ENCODE assay signal across 1 cellular context in the genomic region with DNA sequence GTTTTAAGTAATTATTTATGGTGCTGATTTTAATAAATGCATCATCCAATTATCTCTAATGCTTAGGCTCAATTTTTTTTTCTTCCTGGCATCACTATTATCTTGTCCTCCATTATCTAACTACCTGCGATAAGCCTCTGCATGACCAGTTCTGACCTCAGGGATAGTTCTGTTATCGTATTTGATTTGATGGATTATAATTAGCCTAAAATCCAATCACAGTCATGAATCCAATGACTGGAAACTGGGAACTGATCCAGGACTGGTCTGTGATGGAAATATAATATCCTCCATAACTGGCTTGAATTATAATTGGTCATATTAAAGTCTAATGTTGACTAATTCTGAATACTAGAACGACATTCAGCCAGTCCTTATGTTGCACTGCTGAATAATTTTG.
A peak's percentile ranks its signal among the peaks of the same experiment; 100 is the strongest.
TF ChIP-seq lines count a peak whose summit lies in the region.

No MANE protein-coding gene starts in this region.

TF ChIP-seq in SK-N-SH, 30 proteins besides CTCF, POLR2A, EP300 and RAD21 (continued from another document):
- TF ChIP-seq, protein P1, sequence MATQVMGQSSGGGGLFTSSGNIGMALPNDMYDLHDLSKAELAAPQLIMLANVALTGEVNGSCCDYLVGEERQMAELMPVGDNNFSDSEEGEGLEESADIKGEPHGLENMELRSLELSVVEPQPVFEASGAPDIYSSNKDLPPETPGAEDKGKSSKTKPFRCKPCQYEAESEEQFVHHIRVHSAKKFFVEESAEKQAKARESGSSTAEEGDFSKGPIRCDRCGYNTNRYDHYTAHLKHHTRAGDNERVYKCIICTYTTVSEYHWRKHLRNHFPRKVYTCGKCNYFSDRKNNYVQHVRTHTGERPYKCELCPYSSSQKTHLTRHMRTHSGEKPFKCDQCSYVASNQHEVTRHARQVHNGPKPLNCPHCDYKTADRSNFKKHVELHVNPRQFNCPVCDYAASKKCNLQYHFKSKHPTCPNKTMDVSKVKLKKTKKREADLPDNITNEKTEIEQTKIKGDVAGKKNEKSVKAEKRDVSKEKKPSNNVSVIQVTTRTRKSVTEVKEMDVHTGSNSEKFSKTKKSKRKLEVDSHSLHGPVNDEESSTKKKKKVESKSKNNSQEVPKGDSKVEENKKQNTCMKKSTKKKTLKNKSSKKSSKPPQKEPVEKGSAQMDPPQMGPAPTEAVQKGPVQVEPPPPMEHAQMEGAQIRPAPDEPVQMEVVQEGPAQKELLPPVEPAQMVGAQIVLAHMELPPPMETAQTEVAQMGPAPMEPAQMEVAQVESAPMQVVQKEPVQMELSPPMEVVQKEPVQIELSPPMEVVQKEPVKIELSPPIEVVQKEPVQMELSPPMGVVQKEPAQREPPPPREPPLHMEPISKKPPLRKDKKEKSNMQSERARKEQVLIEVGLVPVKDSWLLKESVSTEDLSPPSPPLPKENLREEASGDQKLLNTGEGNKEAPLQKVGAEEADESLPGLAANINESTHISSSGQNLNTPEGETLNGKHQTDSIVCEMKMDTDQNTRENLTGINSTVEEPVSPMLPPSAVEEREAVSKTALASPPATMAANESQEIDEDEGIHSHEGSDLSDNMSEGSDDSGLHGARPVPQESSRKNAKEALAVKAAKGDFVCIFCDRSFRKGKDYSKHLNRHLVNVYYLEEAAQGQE (IDR thresholded peaks at IDR 0.05; ENCODE audit: low read depth, low read length), result no peak
- TF ChIP-seq, protein P2, sequence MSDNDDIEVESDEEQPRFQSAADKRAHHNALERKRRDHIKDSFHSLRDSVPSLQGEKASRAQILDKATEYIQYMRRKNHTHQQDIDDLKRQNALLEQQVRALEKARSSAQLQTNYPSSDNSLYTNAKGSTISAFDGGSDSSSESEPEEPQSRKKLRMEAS (IDR thresholded peaks at IDR 0.05; ENCODE audit: low read depth), result no peak
- TF ChIP-seq GATA2 (CRISPR knock-in tag; IDR thresholded peaks at IDR 0.05), result peak; percentile 99
- TF ChIP-seq ELF1 (IDR thresholded peaks at IDR 0.05), result no peak
- no peak for TF ChIP-seq YY1 (IDR thresholded peaks at IDR 0.05; ENCODE audit: low read depth)
- TF ChIP-seq GABPA (IDR thresholded peaks at IDR 0.05; ENCODE audit: low read depth), result no peak
- TF ChIP-seq NFIC (IDR thresholded peaks at IDR 0.05; ENCODE audit: borderline replicate concordance), result peak; percentile 51; the same call in 1 of the 2 replicates
- TF ChIP-seq MEF2A (IDR thresholded peaks at IDR 0.05; ENCODE audit: borderline replicate concordance, low read depth), result no peak
- peak; percentile 88 for TF ChIP-seq FOXJ3 (CRISPR knock-in tag; IDR thresholded peaks at IDR 0.05)
- no peak for TF ChIP-seq TAF1 (IDR thresholded peaks at IDR 0.05; ENCODE audit: borderline replicate concordance, low read depth, low read length)
- TF ChIP-seq RXRA (IDR thresholded peaks at IDR 0.05; ENCODE audit: borderline replicate concordance, low read depth), result no peak
- TF ChIP-seq, protein P3, sequence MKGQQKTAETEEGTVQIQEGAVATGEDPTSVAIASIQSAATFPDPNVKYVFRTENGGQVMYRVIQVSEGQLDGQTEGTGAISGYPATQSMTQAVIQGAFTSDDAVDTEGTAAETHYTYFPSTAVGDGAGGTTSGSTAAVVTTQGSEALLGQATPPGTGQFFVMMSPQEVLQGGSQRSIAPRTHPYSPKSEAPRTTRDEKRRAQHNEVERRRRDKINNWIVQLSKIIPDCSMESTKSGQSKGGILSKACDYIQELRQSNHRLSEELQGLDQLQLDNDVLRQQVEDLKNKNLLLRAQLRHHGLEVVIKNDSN (IDR thresholded peaks at IDR 0.05; ENCODE audit: borderline replicate concordance, low read depth), result no peak
- peak; percentile 61; the same call in 1 of the 2 replicates for TF ChIP-seq POLR2AphosphoS5 (IDR thresholded peaks at IDR 0.05; ENCODE audit: low read depth, low read length)
- TF ChIP-seq, protein P4, sequence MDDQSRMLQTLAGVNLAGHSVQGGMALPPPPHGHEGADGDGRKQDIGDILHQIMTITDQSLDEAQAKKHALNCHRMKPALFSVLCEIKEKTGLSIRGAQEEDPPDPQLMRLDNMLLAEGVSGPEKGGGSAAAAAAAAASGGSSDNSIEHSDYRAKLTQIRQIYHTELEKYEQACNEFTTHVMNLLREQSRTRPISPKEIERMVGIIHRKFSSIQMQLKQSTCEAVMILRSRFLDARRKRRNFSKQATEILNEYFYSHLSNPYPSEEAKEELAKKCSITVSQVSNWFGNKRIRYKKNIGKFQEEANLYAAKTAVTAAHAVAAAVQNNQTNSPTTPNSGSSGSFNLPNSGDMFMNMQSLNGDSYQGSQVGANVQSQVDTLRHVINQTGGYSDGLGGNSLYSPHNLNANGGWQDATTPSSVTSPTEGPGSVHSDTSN (IDR thresholded peaks at IDR 0.05), result peak; percentile 5; the same call in 1 of the 2 replicates
- no peak for TF ChIP-seq NRF1 (IDR thresholded peaks at IDR 0.05; ENCODE audit: low read depth, low read length)
- TF ChIP-seq TEAD4 (IDR thresholded peaks at IDR 0.05; ENCODE audit: borderline replicate concordance, insufficient read depth), result peak; percentile 59; the same call in 1 of the 2 replicates
